1 cellular context compared by ENCODE assay signal in the genomic region with DNA sequence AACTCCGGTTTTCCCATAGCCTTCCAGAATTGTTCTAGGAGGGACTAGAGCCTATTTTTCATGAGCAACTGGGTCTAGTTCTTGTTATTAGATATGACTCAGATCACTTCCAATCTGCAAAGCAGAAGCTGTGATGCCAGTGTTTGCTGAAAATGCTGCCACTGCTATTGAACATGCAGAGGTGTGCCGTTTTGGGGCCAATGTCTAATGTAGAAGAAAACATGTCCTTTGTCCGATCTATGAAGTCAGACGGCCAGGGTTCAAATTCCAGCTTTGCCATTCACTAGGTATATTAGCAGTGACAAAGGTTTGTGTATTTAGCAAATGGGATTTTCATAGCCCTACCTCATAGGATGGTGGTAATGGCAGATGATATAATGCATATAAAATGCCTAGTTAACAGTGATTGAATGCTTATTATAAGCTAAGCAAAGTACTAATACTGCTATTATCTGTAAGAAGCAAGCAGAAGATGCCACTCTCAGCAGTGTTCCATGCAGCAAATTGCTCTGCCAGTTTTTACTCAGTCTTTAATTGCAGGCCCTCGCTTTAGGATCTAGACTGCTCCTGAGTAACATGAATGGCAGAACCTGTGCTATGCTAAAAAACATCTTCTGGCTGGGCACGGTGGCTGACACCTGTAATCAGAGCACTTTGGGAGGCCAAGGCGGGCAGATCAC.
TF ChIP-seq lines count a peak whose summit lies in the region.

No MANE protein-coding gene starts in this region.

TF ChIP-seq in HepG2, 621 proteins besides CTCF, POLR2A, EP300 and RAD21 (continued from another document and continues in another):
- TF ChIP-seq PHF5A (CRISPR knock-in tag; IDR thresholded peaks at IDR 0.05; ENCODE audit: low read depth, unreplicated experiment) (peak; percentile 15), NCOA2 (CRISPR knock-in tag; IDR thresholded peaks at IDR 0.05) (peak; percentile 85), NFKB2 (CRISPR knock-in tag; IDR thresholded peaks at IDR 0.05; ENCODE audit: borderline replicate concordance) (no peak), THAP9 (CRISPR knock-in tag; IDR thresholded peaks at IDR 0.05; ENCODE audit: borderline replicate concordance) (no peak), ZNF652 (CRISPR knock-in tag; IDR thresholded peaks at IDR 0.05; ENCODE audit: borderline replicate concordance, low read depth) (peak; percentile 48; the same call in 1 of the 2 replicates), ZNF382 (CRISPR knock-in tag; IDR thresholded peaks at IDR 0.05; ENCODE audit: borderline replicate concordance) (no peak), ZFAT (CRISPR knock-in tag; conservative IDR thresholded peaks at IDR 0.05) (no peak), HOXA3 (CRISPR knock-in tag; IDR thresholded peaks at IDR 0.05) (peak; percentile 90), TBX2 (CRISPR knock-in tag; IDR thresholded peaks at IDR 0.05; ENCODE audit: borderline replicate concordance) (peak; percentile 95), ZNF598 (CRISPR knock-in tag; IDR thresholded peaks at IDR 0.05; ENCODE audit: borderline replicate concordance) (no peak), WIZ (CRISPR knock-in tag; IDR thresholded peaks at IDR 0.05) (no peak), CENPT (CRISPR knock-in tag; IDR thresholded peaks at IDR 0.05; ENCODE audit: low read depth) (no peak), MED1 (CRISPR knock-in tag; IDR thresholded peaks at IDR 0.05) (peak; percentile 97), KMT2B (CRISPR knock-in tag; IDR thresholded peaks at IDR 0.05) (no peak), ZNF260 (CRISPR knock-in tag; IDR thresholded peaks at IDR 0.05; ENCODE audit: borderline replicate concordance, low read depth) (no peak), ATF5 (CRISPR knock-in tag; IDR thresholded peaks at IDR 0.05; ENCODE audit: low read depth) (no peak), POLR2AphosphoS2 (IDR thresholded peaks at IDR 0.05; ENCODE audit: low read depth, low read length) (no peak), ZNF10 (CRISPR knock-in tag; IDR thresholded peaks at IDR 0.05; ENCODE audit: borderline replicate concordance, low read depth) (no peak), MAF1 (CRISPR knock-in tag; IDR thresholded peaks at IDR 0.05; ENCODE audit: borderline replicate concordance) (no peak), PRMT3 (CRISPR knock-in tag; IDR thresholded peaks at IDR 0.05; ENCODE audit: borderline replicate concordance, low read depth) (no peak), ZNF547 (CRISPR knock-in tag; IDR thresholded peaks at IDR 0.05) (no peak), RARA (CRISPR knock-in tag; IDR thresholded peaks at IDR 0.05) (peak; percentile 81), ZNF446 (CRISPR knock-in tag; IDR thresholded peaks at IDR 0.05) (no peak), ZNF503 (CRISPR knock-in tag; IDR thresholded peaks at IDR 0.05) (0 out of 2 replicates have a peak, but pooled peaks have one; percentile 72), NFE2 (CRISPR knock-in tag; IDR thresholded peaks at IDR 0.05) (no peak), ZNF710 (CRISPR knock-in tag; IDR thresholded peaks at IDR 0.05; ENCODE audit: borderline replicate concordance) (peak; percentile 90; the same call in 1 of the 2 replicates), ZNF75D (CRISPR knock-in tag; IDR thresholded peaks at IDR 0.05; ENCODE audit: borderline replicate concordance) (no peak), GPBP1L1 (CRISPR knock-in tag; IDR thresholded peaks at IDR 0.05) (no peak), BORCS8-MEF2B (CRISPR knock-in tag; IDR thresholded peaks at IDR 0.05) (no peak), ZFP37 (CRISPR knock-in tag; IDR thresholded peaks at IDR 0.05; ENCODE audit: borderline replicate concordance) (no peak), FOSL2 (CRISPR knock-in tag; IDR thresholded peaks at IDR 0.05) (peak; percentile 89), ZNF17 (CRISPR knock-in tag; IDR thresholded peaks at IDR 0.05) (no peak), ZNF737 (CRISPR knock-in tag; IDR thresholded peaks at IDR 0.05; ENCODE audit: borderline replicate concordance) (no peak), ZSCAN20 (CRISPR knock-in tag; IDR thresholded peaks at IDR 0.05; ENCODE audit: borderline replicate concordance) (no peak), ZNF383 (CRISPR knock-in tag; IDR thresholded peaks at IDR 0.05; ENCODE audit: borderline replicate concordance) (no peak), SKIL (CRISPR knock-in tag; IDR thresholded peaks at IDR 0.05; ENCODE audit: borderline replicate concordance) (peak; percentile 85), DMTF1 (CRISPR knock-in tag; IDR thresholded peaks at IDR 0.05) (no peak), CHCHD3 (CRISPR knock-in tag; IDR thresholded peaks at IDR 0.05) (no peak)
- TF ChIP-seq, protein P1, sequence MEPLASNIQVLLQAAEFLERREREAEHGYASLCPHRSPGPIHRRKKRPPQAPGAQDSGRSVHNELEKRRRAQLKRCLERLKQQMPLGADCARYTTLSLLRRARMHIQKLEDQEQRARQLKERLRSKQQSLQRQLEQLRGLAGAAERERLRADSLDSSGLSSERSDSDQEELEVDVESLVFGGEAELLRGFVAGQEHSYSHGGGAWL (CRISPR knock-in tag; IDR thresholded peaks at IDR 0.05), result no peak
- TF ChIP-seq, protein P2, sequence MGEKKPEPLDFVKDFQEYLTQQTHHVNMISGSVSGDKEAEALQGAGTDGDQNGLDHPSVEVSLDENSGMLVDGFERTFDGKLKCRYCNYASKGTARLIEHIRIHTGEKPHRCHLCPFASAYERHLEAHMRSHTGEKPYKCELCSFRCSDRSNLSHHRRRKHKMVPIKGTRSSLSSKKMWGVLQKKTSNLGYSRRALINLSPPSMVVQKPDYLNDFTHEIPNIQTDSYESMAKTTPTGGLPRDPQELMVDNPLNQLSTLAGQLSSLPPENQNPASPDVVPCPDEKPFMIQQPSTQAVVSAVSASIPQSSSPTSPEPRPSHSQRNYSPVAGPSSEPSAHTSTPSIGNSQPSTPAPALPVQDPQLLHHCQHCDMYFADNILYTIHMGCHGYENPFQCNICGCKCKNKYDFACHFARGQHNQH (CRISPR knock-in tag; IDR thresholded peaks at IDR 0.05), result peak; percentile 68; the same call in 1 of the 2 replicates
- TF ChIP-seq, protein P3, sequence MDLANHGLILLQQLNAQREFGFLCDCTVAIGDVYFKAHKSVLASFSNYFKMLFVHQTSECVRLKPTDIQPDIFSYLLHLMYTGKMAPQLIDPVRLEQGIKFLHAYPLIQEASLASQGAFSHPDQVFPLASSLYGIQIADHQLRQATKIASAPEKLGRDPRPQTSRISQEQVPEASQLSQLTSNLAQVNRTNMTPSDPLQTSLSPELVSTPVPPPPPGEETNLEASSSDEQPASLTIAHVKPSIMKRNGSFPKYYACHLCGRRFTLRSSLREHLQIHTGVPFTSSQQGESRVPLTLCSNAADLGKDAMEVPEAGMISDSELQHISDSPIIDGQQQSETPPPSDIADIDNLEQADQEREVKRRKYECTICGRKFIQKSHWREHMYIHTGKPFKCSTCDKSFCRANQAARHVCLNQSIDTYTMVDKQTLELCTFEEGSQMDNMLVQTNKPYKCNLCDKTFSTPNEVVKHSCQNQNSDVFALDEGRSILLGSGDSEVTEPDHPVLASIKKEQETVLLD (CRISPR knock-in tag; IDR thresholded peaks at IDR 0.05; ENCODE audit: low read depth), result 0 out of 2 replicates have a peak, but pooled peaks have one; percentile 34
- TF ChIP-seq, protein P4, sequence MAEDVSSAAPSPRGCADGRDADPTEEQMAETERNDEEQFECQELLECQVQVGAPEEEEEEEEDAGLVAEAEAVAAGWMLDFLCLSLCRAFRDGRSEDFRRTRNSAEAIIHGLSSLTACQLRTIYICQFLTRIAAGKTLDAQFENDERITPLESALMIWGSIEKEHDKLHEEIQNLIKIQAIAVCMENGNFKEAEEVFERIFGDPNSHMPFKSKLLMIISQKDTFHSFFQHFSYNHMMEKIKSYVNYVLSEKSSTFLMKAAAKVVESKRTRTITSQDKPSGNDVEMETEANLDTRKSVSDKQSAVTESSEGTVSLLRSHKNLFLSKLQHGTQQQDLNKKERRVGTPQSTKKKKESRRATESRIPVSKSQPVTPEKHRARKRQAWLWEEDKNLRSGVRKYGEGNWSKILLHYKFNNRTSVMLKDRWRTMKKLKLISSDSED (CRISPR knock-in tag; IDR thresholded peaks at IDR 0.05), result no peak
